Comparison of ENCODE assay signal across 2 cellular contexts in the genomic region with DNA sequence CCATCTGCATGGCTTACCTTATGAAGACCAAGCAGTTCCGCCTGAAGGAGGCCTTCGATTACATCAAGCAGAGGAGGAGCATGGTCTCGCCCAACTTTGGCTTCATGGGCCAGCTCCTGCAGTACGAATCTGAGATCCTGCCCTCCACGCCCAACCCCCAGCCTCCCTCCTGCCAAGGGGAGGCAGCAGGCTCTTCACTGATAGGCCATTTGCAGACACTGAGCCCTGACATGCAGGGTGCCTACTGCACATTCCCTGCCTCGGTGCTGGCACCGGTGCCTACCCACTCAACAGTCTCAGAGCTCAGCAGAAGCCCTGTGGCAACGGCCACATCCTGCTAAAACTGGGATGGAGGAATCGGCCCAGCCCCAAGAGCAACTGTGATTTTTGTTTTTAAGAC.
TF ChIP-seq lines count a peak whose summit lies in the region.

No MANE protein-coding gene starts in this region.

TF ChIP-seq in endothelial cell of umbilical vein, 7 proteins besides CTCF, POLR2A, EP300 and RAD21:
- TF ChIP-seq FOS (IDR thresholded peaks at IDR 0.05; ENCODE audit: borderline replicate concordance, insufficient read depth, low read length): no peak
- no peak for TF ChIP-seq MYC (IDR thresholded peaks at IDR 0.05; ENCODE audit: low read depth, low read length)
- TF ChIP-seq, protein P1, sequence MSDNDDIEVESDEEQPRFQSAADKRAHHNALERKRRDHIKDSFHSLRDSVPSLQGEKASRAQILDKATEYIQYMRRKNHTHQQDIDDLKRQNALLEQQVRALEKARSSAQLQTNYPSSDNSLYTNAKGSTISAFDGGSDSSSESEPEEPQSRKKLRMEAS (IDR thresholded peaks at IDR 0.05; ENCODE audit: insufficient read depth, insufficient read length): no peak
- TF ChIP-seq POLR2AphosphoS5 (IDR thresholded peaks at IDR 0.05; ENCODE audit: insufficient read depth, low read depth, low read length): no peak
- no peak for TF ChIP-seq GATA2 (IDR thresholded peaks at IDR 0.05; ENCODE audit: insufficient read depth, insufficient read length, low read depth, low read length)
- no peak for TF ChIP-seq JUN (IDR thresholded peaks at IDR 0.05; ENCODE audit: borderline replicate concordance, insufficient read depth, insufficient read length, low read depth)
- no peak for TF ChIP-seq EZH2 (IDR thresholded peaks at IDR 0.05; ENCODE audit: borderline replicate concordance, low read depth, low read length, severe bottlenecking)

TF ChIP-seq in HEK293T, 16 proteins besides CTCF, POLR2A, EP300 and RAD21:
- TF ChIP-seq HDGF (IDR thresholded peaks at IDR 0.05; ENCODE audit: borderline replicate concordance) (no peak), NFRKB (IDR thresholded peaks at IDR 0.05) (no peak)
